Comparison of ENCODE assay signal across 8 cellular contexts in genomic region chr15:38564557-38565286, GRCh38. TPM values are rescaled to one million over a fixed set of nuclear protein-coding genes. Genes with fewer than 3 reads are reported as not detected.
A peak's percentile ranks its signal among the peaks of the same experiment; 100 is the strongest.
DNase-seq lines count a peak whose midpoint lies in the region; ATAC-seq, FAIRE-seq and TF ChIP-seq lines count a peak whose summit lies in the region.

TSS of gene RASGRP1 (minus strand) at chr15:38564814. CDS start at chr15:38564628, 186 bp downstream.

- peak; percentile 67 for ATAC-seq in GM21723 (IDR thresholded peaks at IDR 0.05; ENCODE audit: unreplicated experiment)

- peak within 1 kb of the TSS; percentile 57 for H3K4me3 ChIP-seq in WI38 (ENCODE audit: low read depth, low read length)
- H3K4me3 ChIP-seq in bronchial epithelial cell (ENCODE audit: low read depth, low read length) = peak within 1 kb of the TSS; percentile 37

- peaks cover 14% of the 10 kb centered on the region for H3K27me3 ChIP-seq in bronchial epithelial cell (ENCODE audit: control insufficient read depth, insufficient read depth, low read length)

- DNase-seq in KG1 (lab: John Stamatoyannopoulos, UW) = peak; percentile 58
- DNase-seq in bronchial epithelial cell (ENCODE audit: low read depth) = peak; percentile 21
- peak; percentile 92 for DNase-seq in left kidney (ENCODE audit: low read depth, low spot score)
- DNase-seq in stimulated activated CD4-positive, alpha-beta T cell treated with anti-CD3 and anti-CD28 coated beads, Interleukin-2, amount 100 ng/mL, for 48 hours = peak; percentile 73 to 79
- no peak for DNase-seq in GF-D8 (lab: John Stamatoyannopoulos, UW)

- no peaks in the 10 kb centered on the region for H3K36me3 ChIP-seq in bronchial epithelial cell (ENCODE audit: control insufficient read depth, insufficient read depth, low read length)

- TF ChIP-seq POLR2A in GM10847 (IDR thresholded peaks at IDR 0.05; ENCODE audit: extremely low read depth, insufficient read length) = peak; percentile 45

- no peak for FAIRE-seq in bronchial epithelial cell (lab: Jason Lieb, UNC)

- TF ChIP-seq CTCF in WI38 (IDR thresholded peaks at IDR 0.05; ENCODE audit: low read depth, low read length) (0 out of 2 replicates have a peak, but pooled peaks have one; percentile 10), bronchial epithelial cell (IDR thresholded peaks at IDR 0.05; ENCODE audit: insufficient read depth, low read length, severe bottlenecking) (peak; percentile 34)

RNA-seq across cellular contexts. Expression of gene RASGRP1, which starts in this region (rescaled TPM):
- under 0.01 and 0.64 TPM in 2 replicates for total RNA-seq in bronchial epithelial cell

Comparison
In these comparisons a context has a peak if more than half of its experiments do, and no peak if none do; other contexts are left out.
1. Peak in DNase-seq and H3K4me3 ChIP-seq in bronchial epithelial cell; RNA of the gene not detected or under 1 TPM.